32 cellular contexts compared by ENCODE assay signal in the genomic region with DNA sequence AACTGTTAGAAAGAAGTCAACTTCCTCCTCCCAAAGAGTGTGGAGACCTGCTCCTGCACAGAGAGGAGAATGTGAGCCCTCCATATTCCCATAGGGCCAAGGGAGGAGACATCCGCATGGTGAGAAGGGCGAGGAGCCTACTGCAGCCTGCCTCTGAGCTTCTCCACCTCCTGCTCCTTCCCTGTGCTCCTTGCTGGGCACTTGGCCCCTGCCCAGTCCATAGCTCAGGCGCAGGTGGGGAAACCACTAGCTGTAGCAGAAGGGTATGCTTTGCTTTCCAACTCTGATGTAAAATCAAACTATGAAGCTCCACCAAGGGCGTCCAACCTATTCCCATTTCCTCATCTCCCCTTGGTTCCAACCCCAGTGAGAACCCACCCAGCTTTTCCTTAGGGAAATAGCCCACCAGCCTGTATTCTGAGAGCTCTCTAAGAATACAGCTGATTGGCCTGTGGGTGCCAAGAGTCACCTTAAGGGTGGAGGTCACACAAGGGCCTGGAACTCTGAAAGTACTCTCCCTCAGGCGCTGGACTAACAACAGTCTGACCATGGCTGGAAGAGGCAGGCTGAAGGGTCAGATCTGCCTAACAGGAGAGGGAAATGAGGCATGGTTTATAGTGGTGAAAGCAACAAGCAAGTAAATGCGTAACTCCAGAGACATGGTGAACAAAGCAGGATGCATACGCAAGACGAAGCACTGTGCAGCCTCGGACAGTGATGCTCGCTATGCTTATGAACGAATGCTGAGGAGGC. TPM values are rescaled to one million over a fixed set of nuclear protein-coding genes. Genes with fewer than 3 reads are reported as not detected.
DNase-seq lines count a peak whose midpoint lies in the region; ATAC-seq and TF ChIP-seq lines count a peak whose summit lies in the region.
"Had no signal": no experiment of that assay in that cellular context is flagged by ENCODE, and none has a peak within 500 bp of the region (broad histone marks: within the 10 kb centered on the region; RNA-seq: fewer than 3 reads in every experiment).

No MANE protein-coding gene starts in this region.

- TF ChIP-seq CTCF in natural killer cell (IDR thresholded peaks at IDR 0.05) (no peak), endothelial cell (IDR thresholded peaks at IDR 0.05; ENCODE audit: unreplicated experiment) (no peak)

- no peaks in the 10 kb centered on the region for H3K9me3 Mint-ChIP-seq in natural killer cell treated with Interleukin-12 subunit alpha and Interleukin-12 subunit beta and Interleukin-15 and Interleukin-18, amount 100 ng/mL, for 72 hours
- H3K9me3 Mint-ChIP-seq in natural killer cell = no peaks in the 10 kb centered on the region
- H3K9me3 Mint-ChIP-seq in endothelial cell (ENCODE audit: unreplicated experiment) = no peaks in the 10 kb centered on the region
- H3K9me3 Mint-ChIP-seq: nephron progenitor cell; stimulated activated naive B cell treated with anti-CD40 and anti-IgM and Interleukin-4, amounts not matched to agents 10 μg/mL and 1 μg/mL and 100 μg/mL, for 72 hours; T-helper 1 cell treated with Interleukin-12 subunit alpha and Interleukin-12 subunit beta and Interleukin-4 antibody, amounts not matched to agents 30 μg/mL and 1 μg/mL, for 36 hours had no signal

- no peak overlapping the region for H3K4me3 Mint-ChIP-seq in natural killer cell treated with Interleukin-12 subunit alpha and Interleukin-12 subunit beta and Interleukin-15 and Interleukin-18, amount 100 ng/mL, for 72 hours
- H3K4me3 Mint-ChIP-seq in natural killer cell = no peak overlapping the region
- no peak overlapping the region for H3K4me3 Mint-ChIP-seq in endothelial cell (ENCODE audit: unreplicated experiment)
- H3K4me3 Mint-ChIP-seq: nephron progenitor cell; stimulated activated naive B cell treated with anti-CD40 and anti-IgM and Interleukin-4, amounts not matched to agents 10 μg/mL and 1 μg/mL and 100 μg/mL, for 72 hours; T-helper 1 cell treated with Interleukin-12 subunit alpha and Interleukin-12 subunit beta and Interleukin-4 antibody, amounts not matched to agents 30 μg/mL and 1 μg/mL, for 36 hours had no signal

- peak; percentile 2 for DNase-seq in natural killer cell treated with Interleukin-12 subunit alpha and Interleukin-12 subunit beta and Interleukin-15 and Interleukin-18, amount 100 ng/mL, for 72 hours (ENCODE audit: low spot score)
- DNase-seq in natural killer cell (no peak), endothelial cell (ENCODE audit: low spot score) (peak; percentile 1), sciatic nerve (ENCODE audit: low spot score) (peak; percentile 17), SIG-M5 treated with dmso at 0.1 percent for 504 hours (lab: John Stamatoyannopoulos, UW; ENCODE audit: unreplicated experiment) (no peak), A172 (ENCODE audit: low spot score) (no peak), DMS53 treated with DMSO at 0.1 percent for 48 hours (lab: John Stamatoyannopoulos, UW; ENCODE audit: unreplicated experiment) (no peak)
- DNase-seq: ACHN; activated CD4-positive, alpha-beta T cell treated with anti-CD3 and anti-CD28 coated beads, Interleukin-2, amount 50 U/mL, for 48 hours; activated naive CD4-positive, alpha-beta T cell; DND-41; effector CD4-positive, alpha-beta T cell; erythroblast; HCEC 1CT; kidney glomerular epithelial cell; mucosa of descending colon; NCI-H1417; NCI-H2081 treated with DMSO at 0.1 percent for 48 hours; NCI-H345; NCI-H748 treated with DMSO at 0.1 percent for 48 hours; nephron progenitor cell; stimulated activated naive B cell treated with anti-CD40 and anti-IgM and Interleukin-4, amounts not matched to agents 10 μg/mL and 1 μg/mL and 100 μg/mL, for 72 hours had no signal

- no peaks in the 10 kb centered on the region for H3K36me3 Mint-ChIP-seq in natural killer cell treated with Interleukin-12 subunit alpha and Interleukin-12 subunit beta and Interleukin-15 and Interleukin-18, amount 100 ng/mL, for 72 hours
- H3K36me3 Mint-ChIP-seq in natural killer cell = no peaks in the 10 kb centered on the region
- H3K36me3 Mint-ChIP-seq in endothelial cell (ENCODE audit: low read depth, unreplicated experiment) = no peaks in the 10 kb centered on the region
- H3K36me3 Mint-ChIP-seq: stimulated activated naive B cell treated with anti-CD40 and anti-IgM and Interleukin-4, amounts not matched to agents 10 μg/mL and 1 μg/mL and 100 μg/mL, for 72 hours had no signal

- H3K27ac Mint-ChIP-seq in natural killer cell treated with Interleukin-12 subunit alpha and Interleukin-12 subunit beta and Interleukin-15 and Interleukin-18, amount 100 ng/mL, for 72 hours = no peak overlapping the region
- H3K27ac Mint-ChIP-seq in natural killer cell (no peak overlapping the region), endothelial cell (ENCODE audit: unreplicated experiment) (no peak overlapping the region)
- H3K27ac Mint-ChIP-seq: nephron progenitor cell; stimulated activated naive B cell treated with anti-CD40 and anti-IgM and Interleukin-4, amounts not matched to agents 10 μg/mL and 1 μg/mL and 100 μg/mL, for 72 hours; T-helper 1 cell treated with Interleukin-12 subunit alpha and Interleukin-12 subunit beta and Interleukin-4 antibody, amounts not matched to agents 30 μg/mL and 1 μg/mL, for 36 hours had no signal

- intact Hi-C loops in natural killer cell (cut with micrococcal nuclease) = no loop called here
- intact Hi-C loops in sciatic nerve (cut with DNase I) = no loop called here

- no peaks in the 10 kb centered on the region for H3K4me1 Mint-ChIP-seq in natural killer cell treated with Interleukin-12 subunit alpha and Interleukin-12 subunit beta and Interleukin-15 and Interleukin-18, amount 100 ng/mL, for 72 hours (ENCODE audit: low read depth in 2 of 2)
- H3K4me1 Mint-ChIP-seq in natural killer cell = no peaks in the 10 kb centered on the region
- no peaks in the 10 kb centered on the region for H3K4me1 Mint-ChIP-seq in endothelial cell (ENCODE audit: unreplicated experiment)
- H3K4me1 Mint-ChIP-seq: stimulated activated naive B cell treated with anti-CD40 and anti-IgM and Interleukin-4, amounts not matched to agents 10 μg/mL and 1 μg/mL and 100 μg/mL, for 72 hours had no signal

- ATAC-seq in natural killer cell treated with Interleukin-12 subunit alpha and Interleukin-12 subunit beta and Interleukin-15 and Interleukin-18, amount 100 ng/mL, for 72 hours = no peak
- ATAC-seq in natural killer cell = no peak
- no peak for ATAC-seq in sciatic nerve
- ATAC-seq in HG03520 (IDR thresholded peaks at IDR 0.05; ENCODE audit: unreplicated experiment) = no peak
- ATAC-seq: activated CD4-positive, CD25-positive, alpha-beta regulatory T cell treated with anti-CD3 and anti-CD28 coated beads, Interleukin-2, amount 50 U/mL, for 24 hours; body of pancreas; mucosa of descending colon; right lobe of liver; stimulated activated naive B cell treated with anti-CD40 and anti-IgM and Interleukin-4, amounts not matched to agents 10 μg/mL and 1 μg/mL and 100 μg/mL, for 72 hours had no signal

- peaks cover 2 to 6% of the 10 kb centered on the region in 2 donors for H3K27me3 Mint-ChIP-seq in natural killer cell treated with Interleukin-12 subunit alpha and Interleukin-12 subunit beta and Interleukin-15 and Interleukin-18, amount 100 ng/mL, for 72 hours
- peaks cover under 1 to 7% of the 10 kb centered on the region in 2 donors for H3K27me3 Mint-ChIP-seq in natural killer cell (ENCODE audit: low read depth in 2 of 2)
- peaks cover 2% of the 10 kb centered on the region for H3K27me3 Mint-ChIP-seq in endothelial cell (ENCODE audit: unreplicated experiment)

RNA-seq across cellular contexts. Expression of a gene that starts 13.9 kb away (rescaled TPM):
- total RNA-seq in natural killer cell treated with Interleukin-12 subunit alpha and Interleukin-12 subunit beta and Interleukin-15 and Interleukin-18, amount 100 ng/mL, for 72 hours = not detected
- total RNA-seq in natural killer cell = not detected
- total RNA-seq in endothelial cell (ENCODE audit: unreplicated experiment) = 0.41 TPM
- 0.71 TPM for total RNA-seq in sciatic nerve
- total RNA-seq in A172 (2014; rRNA removed; shearing (Covaris generic)) = 2.6 and 3.6 TPM in 2 replicates
- total RNA-seq: right lobe of liver, thoracic aorta had no signal

RNA-seq across cellular contexts. Expression of a gene that starts 22.0 kb away (rescaled TPM):
- total RNA-seq in natural killer cell treated with Interleukin-12 subunit alpha and Interleukin-12 subunit beta and Interleukin-15 and Interleukin-18, amount 100 ng/mL, for 72 hours = not detected
- not detected for total RNA-seq in natural killer cell
- total RNA-seq in endothelial cell (ENCODE audit: unreplicated experiment) = not detected
- total RNA-seq in sciatic nerve = not detected
- not detected in 2 replicates for total RNA-seq in A172 (2014; rRNA removed; shearing (Covaris generic))
- total RNA-seq: body of pancreas, Caco-2, fibroblast of villous mesenchyme, lung, mucosa of descending colon, right lobe of liver, thoracic aorta had no signal

RNA-seq across cellular contexts. Expression of a gene that starts 47.9 kb away (rescaled TPM):
- total RNA-seq in natural killer cell treated with Interleukin-12 subunit alpha and Interleukin-12 subunit beta and Interleukin-15 and Interleukin-18, amount 100 ng/mL, for 72 hours = not detected
- total RNA-seq in natural killer cell = not detected
- total RNA-seq in endothelial cell (ENCODE audit: unreplicated experiment) = not detected
- not detected for total RNA-seq in sciatic nerve
- total RNA-seq in A172 (2014; rRNA removed; shearing (Covaris generic)) = not detected in 2 replicates
- total RNA-seq: adrenal gland, body of pancreas, Caco-2, fibroblast of villous mesenchyme, lung, mucosa of descending colon, thoracic aorta had no signal

Comparison
In these comparisons a context has a peak if more than half of its experiments do, and no peak if none do; other contexts are left out.
1. DNase-seq: peak in natural killer cell treated with Interleukin-12 subunit alpha and Interleukin-12 subunit beta and Interleukin-15 and Interleukin-18, amount 100 ng/mL, for 72 hours (single experiment), endothelial cell (single experiment) and sciatic nerve (single experiment); none in natural killer cell (single experiment), SIG-M5 treated with dmso at 0.1 percent for 504 hours (single experiment), A172 (single experiment) and DMS53 treated with DMSO at 0.1 percent for 48 hours (single experiment).